In the genomic region with DNA sequence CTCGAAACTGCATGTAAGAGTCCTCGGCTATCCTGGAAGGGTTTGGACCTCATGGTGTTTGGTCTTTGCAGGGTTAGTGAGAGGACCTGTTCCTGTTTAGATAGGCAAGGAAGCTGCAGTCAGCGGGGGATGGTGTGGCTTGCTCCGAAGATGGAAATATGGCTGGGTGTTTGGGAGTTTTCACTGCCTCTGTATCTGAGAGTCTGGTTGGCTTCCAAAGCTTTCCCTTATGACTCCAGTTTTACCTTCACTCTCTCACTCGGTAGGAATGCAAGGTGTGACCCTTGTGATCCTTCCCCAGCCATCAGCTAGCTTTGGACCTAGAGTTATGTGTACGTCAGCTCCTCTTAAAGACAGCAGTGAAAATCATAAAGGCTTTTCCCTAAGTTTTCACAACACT, we compare ENCODE assay signal across 20 cellular contexts.
"Had no signal": no experiment of that assay in that cellular context is flagged by ENCODE, and none has a peak within 500 bp of the region (broad histone marks: within the 10 kb centered on the region; RNA-seq: fewer than 3 reads in every experiment).

No MANE protein-coding gene starts in this region.

- H3K27me3 ChIP-seq: ascending aorta, thyroid gland, uterus had no signal

- H3K4me3 ChIP-seq: ascending aorta, coronary artery, lung, thyroid gland, uterus had no signal

- H3K9me3 ChIP-seq: ascending aorta, thyroid gland, uterus had no signal

- H3K27me3 Mint-ChIP-seq: progenitor cell of endocrine pancreas had no signal

- H3K36me3 ChIP-seq: uterus had no signal

- H3K27ac ChIP-seq: ascending aorta, coronary artery, thyroid gland, uterus, VCaP had no signal

- DNase-seq: activated CD4-positive, alpha-beta T cell treated with anti-CD3 and anti-CD28 coated beads for 1 hour; activated CD8-positive, alpha-beta memory T cell treated with anti-CD3 and anti-CD28 coated beads for 24 hours; activated CD8-positive, alpha-beta memory T cell treated with anti-CD3 and anti-CD28 coated beads, Interleukin-2, amount 50 U/mL, for 48 hours; activated effector memory CD4-positive, alpha-beta T cell treated with Interleukin-2 at 50 U/mL for 16 hours; activated naive CD4-positive, alpha-beta T cell treated with anti-CD3 and anti-CD28 coated beads, Interleukin-2, amount 50 U/mL, for 16 hours; activated T-cell treated with anti-CD3 and anti-CD28 coated beads, Interleukin-2, amount 50 U/mL, for 48 hours; left cardiac atrium; midbrain; occipital lobe; stimulated activated CD4-positive, alpha-beta T cell treated with anti-CD3 and anti-CD28 coated beads, Interleukin-12 subunit alpha, Interleukin-12 subunit beta, amount 100 ng/mL, for 4 hours; stimulated activated CD4-positive, alpha-beta T cell treated with anti-CD3 and anti-CD28 coated beads, Interleukin-1b, Interleukin-23, amount 100 ng/mL, for 48 hours; stimulated activated naive CD4-positive, alpha-beta T cell treated with Interleukin-2 at 50 U/mL for 16 hours; T-helper 2 cell; thyroid gland; uterus had no signal

- H3K4me1 ChIP-seq: ascending aorta, thyroid gland, uterus had no signal
